In the genomic region with DNA sequence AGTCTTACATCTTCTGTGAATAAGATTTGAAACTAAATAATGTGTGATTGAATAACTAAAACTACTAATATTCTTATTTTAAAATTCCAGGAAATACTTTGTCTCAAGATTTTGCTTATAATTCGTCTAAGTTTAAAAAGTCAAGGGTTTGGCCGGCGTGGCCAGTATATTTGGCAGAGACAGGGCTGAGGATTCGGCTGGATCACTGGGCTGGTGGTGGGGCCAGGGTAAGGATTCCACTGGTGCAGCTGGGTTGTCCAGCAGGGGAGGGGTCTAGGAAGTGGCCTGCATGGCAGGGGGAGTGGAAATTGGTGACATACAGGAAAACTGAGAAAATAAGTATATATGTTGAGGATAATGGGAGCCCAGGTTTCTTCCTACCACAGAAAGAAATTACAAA, we compare ENCODE assay signal across 25 cellular contexts.
"Had no signal": no experiment of that assay in that cellular context is flagged by ENCODE, and none has a peak within 500 bp of the region (broad histone marks: within the 10 kb centered on the region; RNA-seq: fewer than 3 reads in every experiment).

No MANE protein-coding gene starts in this region.

- H3K36me3 Mint-ChIP-seq: mesothelial cell of epicardium; natural killer cell treated with Interleukin-12 subunit alpha and Interleukin-12 subunit beta and Interleukin-15 and Interleukin-18, amount 100 ng/mL, for 72 hours; neural progenitor cell; stimulated activated naive B cell treated with anti-CD40 and anti-IgM and Interleukin-4, amounts not matched to agents 10 μg/mL and 1 μg/mL and 100 μg/mL, for 72 hours; type B pancreatic cell had no signal

- H3K4me1 ChIP-seq: colonic mucosa, gastrocnemius medialis, neural progenitor cell, parathyroid adenoma, psoas muscle, sigmoid colon had no signal

- H2AFZ ChIP-seq: neural progenitor cell, parathyroid adenoma had no signal

- H3K9me3 ChIP-seq: colonic mucosa, gastrocnemius medialis, heart right ventricle, psoas muscle, sigmoid colon had no signal

- H3K4me3 Mint-ChIP-seq: mesothelial cell of epicardium; natural killer cell treated with Interleukin-12 subunit alpha and Interleukin-12 subunit beta and Interleukin-15 and Interleukin-18, amount 100 ng/mL, for 72 hours; neural progenitor cell; stimulated activated naive B cell treated with anti-CD40 and anti-IgM and Interleukin-4, amounts not matched to agents 10 μg/mL and 1 μg/mL and 100 μg/mL, for 72 hours; stimulated activated naive CD8-positive, alpha-beta T cell treated with anti-CD3 and anti-CD28 coated beads, Interleukin-15, amount 100 ng/mL, for 72 hours; type B pancreatic cell had no signal

- FAIRE-seq: islet of Langerhans, urothelium cell line had no signal

- H3K9me3 Mint-ChIP-seq: mesothelial cell of epicardium; natural killer cell treated with Interleukin-12 subunit alpha and Interleukin-12 subunit beta and Interleukin-15 and Interleukin-18, amount 100 ng/mL, for 72 hours; neural progenitor cell; stimulated activated naive B cell treated with anti-CD40 and anti-IgM and Interleukin-4, amounts not matched to agents 10 μg/mL and 1 μg/mL and 100 μg/mL, for 72 hours; stimulated activated naive CD8-positive, alpha-beta T cell treated with anti-CD3 and anti-CD28 coated beads, Interleukin-15, amount 100 ng/mL, for 72 hours; type B pancreatic cell had no signal

- H3K27me3 ChIP-seq: colonic mucosa, gastrocnemius medialis, heart right ventricle, neural progenitor cell, sigmoid colon had no signal

- H3K9ac ChIP-seq: neural progenitor cell, parathyroid adenoma had no signal

- H3K27me3 Mint-ChIP-seq: stimulated activated naive B cell treated with anti-CD40 and anti-IgM and Interleukin-4, amounts not matched to agents 10 μg/mL and 1 μg/mL and 100 μg/mL, for 72 hours; type B pancreatic cell had no signal

- H3K4me3 ChIP-seq: colonic mucosa, gastrocnemius medialis, heart right ventricle, neural progenitor cell, psoas muscle, sigmoid colon, skin epidermis had no signal

- H3K4me2 ChIP-seq: neural progenitor cell had no signal

- ATAC-seq: gastrocnemius medialis; left lobe of liver; natural killer cell treated with Interleukin-12 subunit alpha and Interleukin-12 subunit beta and Interleukin-15 and Interleukin-18, amount 100 ng/mL, for 72 hours; psoas muscle; stimulated activated naive B cell treated with anti-CD40 and anti-IgM and Interleukin-4, amounts not matched to agents 10 μg/mL and 1 μg/mL and 100 μg/mL, for 72 hours; stimulated activated naive CD8-positive, alpha-beta T cell treated with anti-CD3 and anti-CD28 coated beads, Interleukin-15, amount 100 ng/mL, for 72 hours had no signal

- H3K27ac ChIP-seq: colonic mucosa, gastrocnemius medialis, neural progenitor cell, parathyroid adenoma, psoas muscle, sigmoid colon had no signal

- H3K4me1 Mint-ChIP-seq: neural progenitor cell; stimulated activated naive B cell treated with anti-CD40 and anti-IgM and Interleukin-4, amounts not matched to agents 10 μg/mL and 1 μg/mL and 100 μg/mL, for 72 hours; stimulated activated naive CD8-positive, alpha-beta T cell treated with anti-CD3 and anti-CD28 coated beads, Interleukin-15, amount 100 ng/mL, for 72 hours had no signal

- H3K36me3 ChIP-seq: colonic mucosa, gastrocnemius medialis, heart right ventricle, neural progenitor cell, sigmoid colon had no signal

- H3K27ac Mint-ChIP-seq: mesothelial cell of epicardium; neural progenitor cell; stimulated activated naive B cell treated with anti-CD40 and anti-IgM and Interleukin-4, amounts not matched to agents 10 μg/mL and 1 μg/mL and 100 μg/mL, for 72 hours; stimulated activated naive CD8-positive, alpha-beta T cell treated with anti-CD3 and anti-CD28 coated beads, Interleukin-15, amount 100 ng/mL, for 72 hours; type B pancreatic cell had no signal

- DNase-seq: cerebellar nuclear complex; colonic mucosa; effector CD4-positive, alpha-beta T cell; gastrocnemius medialis; heart right ventricle; hypothalamus; kidney glomerular epithelial cell; mammary epithelial cell; nucleus accumbens; psoas muscle; retina; sigmoid colon; stimulated activated CD4-positive, alpha-beta T cell treated with anti-CD3 and anti-CD28 coated beads, Interleukin-2, amount 100 ng/mL, for 24 hours; stimulated activated CD4-positive, alpha-beta T cell treated with anti-CD3 and anti-CD28 coated beads, Interleukin-4, amount 100 ng/mL, for 4 hours; stimulated activated naive B cell treated with anti-CD40 and anti-IgM and Interleukin-4, amounts not matched to agents 10 μg/mL and 1 μg/mL and 100 μg/mL, for 72 hours; stimulated activated naive CD8-positive, alpha-beta T cell treated with anti-CD3 and anti-CD28 coated beads, Interleukin-15, amount 100 ng/mL, for 72 hours had no signal
